Comparison of ENCODE assay signal across 14 cellular contexts in genomic region chr9:69799521-69799920, GRCh38. TPM values are rescaled to one million over a fixed set of nuclear protein-coding genes. Genes with fewer than 3 reads are reported as not detected.
"Had no signal": no experiment of that assay in that cellular context is flagged by ENCODE, and none has a peak within 500 bp of the region (broad histone marks: within the 10 kb centered on the region; RNA-seq: fewer than 3 reads in every experiment).

No MANE protein-coding gene starts in this region.

RNA-seq across cellular contexts. Expression of gene CFAP95, which starts 21.1 kb away (rescaled TPM):
- total RNA-seq: hepatocyte; left lobe of liver; left ventricle myocardium inferior; left ventricle myocardium superior; liver; lower leg skin; lung microvascular endothelial cell; mammary epithelial cell; mesenteric fat pad; mesothelial cell of epicardium; mononuclear cell; myocyte; naive thymus-derived CD4-positive, alpha-beta T cell had no signal
- polyA plus RNA-seq: immature natural killer cell, liver had no signal
